In the genomic region with DNA sequence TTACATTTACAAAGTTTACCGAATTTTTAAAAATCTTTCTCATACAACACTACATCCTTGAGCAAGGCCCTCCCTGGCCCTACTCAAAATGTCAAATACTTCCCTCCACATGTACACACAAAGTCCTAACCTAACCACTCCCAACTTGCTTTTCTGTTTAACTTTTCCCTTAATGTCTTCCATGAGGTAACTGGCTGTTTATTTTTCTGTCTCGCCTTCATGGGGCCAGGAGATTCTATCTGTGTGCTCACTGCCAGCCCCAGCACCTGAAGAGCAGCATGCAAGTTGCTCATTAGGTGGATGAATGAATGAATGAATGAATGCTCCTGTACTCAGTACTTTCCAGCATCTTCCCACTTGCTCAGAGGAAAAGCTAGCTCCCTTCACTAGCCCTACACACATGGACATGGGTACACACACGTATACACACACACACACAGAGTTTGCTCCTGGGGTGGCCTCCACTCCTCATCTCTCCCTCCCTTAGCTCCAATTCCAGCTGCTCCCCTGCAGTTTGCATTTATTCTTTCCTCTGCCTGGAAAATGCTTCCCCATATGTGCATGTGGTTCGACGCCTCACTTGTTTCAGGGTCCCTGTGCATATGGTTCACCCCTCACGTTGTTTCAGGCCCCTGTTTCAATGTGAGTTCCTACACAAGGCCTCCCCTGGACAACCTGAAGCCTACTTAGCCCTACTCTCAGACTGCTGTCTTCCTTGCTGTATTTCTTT, we compare ENCODE assay signal across 23 cellular contexts.
DNase-seq lines count a peak whose midpoint lies in the region; ATAC-seq, FAIRE-seq and TF ChIP-seq lines count a peak whose summit lies in the region.
"Had no signal": no experiment of that assay in that cellular context is flagged by ENCODE, and none has a peak within 500 bp of the region (broad histone marks: within the 10 kb centered on the region; RNA-seq: fewer than 3 reads in every experiment).

No MANE protein-coding gene starts in this region.

- H3K23ac ChIP-seq in mesenchymal stem cell (ENCODE audit: low read length in 2 of 2) = no peak overlapping the region

- H3K27me3 Mint-ChIP-seq in progenitor cell of endocrine pancreas = no peaks in the 10 kb centered on the region

- H3K27me3 ChIP-seq in gastroesophageal sphincter = no peaks in the 10 kb centered on the region
- H3K27me3 ChIP-seq in mesenchymal stem cell (ENCODE audit: control insufficient read depth in 1 of 2, insufficient read depth in 1 of 2, low read length in 2 of 2) = no peaks in the 10 kb centered on the region
- no peaks in the 10 kb centered on the region for H3K27me3 ChIP-seq in pancreas
- peaks cover 0 to 12% (median 3%) of the 10 kb centered on the region in 7 donors for H3K27me3 ChIP-seq in heart right ventricle
- no peaks in the 10 kb centered on the region for H3K27me3 ChIP-seq in suprapubic skin
- H3K27me3 ChIP-seq: BLaER1 had no signal

- peaks cover 10% of the 10 kb centered on the region for H3K9me3 Mint-ChIP-seq in progenitor cell of endocrine pancreas (ENCODE audit: low read depth)

- no peak for FAIRE-seq in pancreas (lab: Jason Lieb, UNC)
- FAIRE-seq: GM12891 had no signal

- H3K36me3 Mint-ChIP-seq in progenitor cell of endocrine pancreas (ENCODE audit: insufficient read depth) = peaks cover 6% of the 10 kb centered on the region

- intact Hi-C loops in pancreas (cut with DNase I) (no loop called here), heart right ventricle (cut with DNase I) (no loop called here)

- H4K91ac ChIP-seq in mesenchymal stem cell (ENCODE audit: low read length) = no peak overlapping the region

- peak overlapping the region; percentile 24 for H4K8ac ChIP-seq in mesenchymal stem cell (ENCODE audit: low read length)

- TF ChIP-seq EP300 in gastroesophageal sphincter (IDR thresholded peaks at IDR 0.05) (no peak), suprapubic skin (IDR thresholded peaks at IDR 0.05) (no peak)

- H3K27ac ChIP-seq in gastroesophageal sphincter (peak overlapping the region in 3 of 4 donors; percentile 73 to 83 (median 74)), mesenchymal stem cell (ENCODE audit: low read length, poor library complexity, severe bottlenecking) (no peak overlapping the region), pancreas (no peak overlapping the region), heart right ventricle (no peak overlapping the region), suprapubic skin (no peak overlapping the region)
- H3K27ac ChIP-seq: BLaER1, GM23248, HL-60 had no signal

- H3K4me3 ChIP-seq in gastroesophageal sphincter (no peak overlapping the region), mesenchymal stem cell (ENCODE audit: insufficient read depth in 1 of 2, low read depth in 1 of 2, low read length in 2 of 2) (no peak overlapping the region), pancreas (no peak overlapping the region), heart right ventricle (no peak overlapping the region), suprapubic skin (no peak overlapping the region)
- H3K4me3 ChIP-seq: BLaER1, GM23248, HAP-1 had no signal

- DNase-seq in mesenchymal stem cell (no peak), progenitor cell of endocrine pancreas (ENCODE audit: low spot score, unreplicated experiment) (no peak), cerebellum (ENCODE audit: low spot score) (no peak), pancreas (no peak), heart right ventricle (no peak), suprapubic skin (ENCODE audit: low spot score in 2 of 2) (no peak)
- DNase-seq: Caco-2; CD4-positive, alpha-beta T cell; KG1; NCI-H1092 treated with DMSO at 0.1 percent for 48 hours; NCI-H1436 treated with DMSO at 0.1 percent for 48 hours; NCI-H1930; NCI-H2227 treated with DMSO at 0.1 percent for 48 hours; NCI-H510A; NCI-H774; NK-92 treated with Interleukin-12 subunit alpha and Interleukin-12 subunit beta, amount 100 ng/mL, for 24 hours; SIG-M5 had no signal

- no peak overlapping the region for H2BK5ac ChIP-seq in mesenchymal stem cell (ENCODE audit: low read depth, low read length, poor library complexity, severe bottlenecking)

- H3K4ac ChIP-seq in mesenchymal stem cell (ENCODE audit: low read depth in 1 of 2, low read length in 2 of 2) = no peak overlapping the region

- H3K4me1 Mint-ChIP-seq in progenitor cell of endocrine pancreas (ENCODE audit: low read depth) = peaks cover 23% of the 10 kb centered on the region

- no peak overlapping the region for H2AK5ac ChIP-seq in mesenchymal stem cell (ENCODE audit: low read length, severe bottlenecking)

- H3K9ac ChIP-seq in mesenchymal stem cell (ENCODE audit: low read length) = no peak overlapping the region
- H3K9ac ChIP-seq: BLaER1, GM23248 had no signal

- TF ChIP-seq POLR2A in gastroesophageal sphincter (IDR thresholded peaks at IDR 0.05) = no peak
- no peak for TF ChIP-seq POLR2A in suprapubic skin (IDR thresholded peaks at IDR 0.05)

- no peak overlapping the region for H2BK120ac ChIP-seq in mesenchymal stem cell (ENCODE audit: low read depth, low read length)

- no peaks in the 10 kb centered on the region for H3K9me3 ChIP-seq in gastroesophageal sphincter
- peaks cover 7% of the 10 kb centered on the region for H3K9me3 ChIP-seq in mesenchymal stem cell (ENCODE audit: control insufficient read depth, low read length)
- H3K9me3 ChIP-seq in pancreas = no peaks in the 10 kb centered on the region
- peaks cover 0 to 20% (median 3%) of the 10 kb centered on the region in 11 donors for H3K9me3 ChIP-seq in heart right ventricle
- no peaks in the 10 kb centered on the region for H3K9me3 ChIP-seq in suprapubic skin
- H3K9me3 ChIP-seq: Caco-2, HAP-1 had no signal

- peaks cover 28% of the 10 kb centered on the region for H3K79me1 ChIP-seq in mesenchymal stem cell (replicated peaks; ENCODE audit: low read length, poor library complexity, severe bottlenecking)

- H3K18ac ChIP-seq in mesenchymal stem cell (ENCODE audit: low read depth in 1 of 2, low read length in 2 of 2) = no peak overlapping the region

- no peak for TF ChIP-seq CTCF in gastroesophageal sphincter (IDR thresholded peaks at IDR 0.05)
- TF ChIP-seq CTCF in progenitor cell of endocrine pancreas (IDR thresholded peaks at IDR 0.05; ENCODE audit: unreplicated experiment) = no peak
- TF ChIP-seq CTCF in pancreas (IDR thresholded peaks at IDR 0.05) = no peak
- no peak for TF ChIP-seq CTCF in heart right ventricle (IDR thresholded peaks at IDR 0.05)
- no peak for TF ChIP-seq CTCF in suprapubic skin (IDR thresholded peaks at IDR 0.05)

- ATAC-seq in gastroesophageal sphincter (no peak), pancreas (no peak), heart right ventricle (no peak)

- WGBS in gastroesophageal sphincter (ENCODE audit: low coverage in 1 of 2), 2 donors = 73 to 74% methylated on average over 5 to 6 of the region's 6 CpGs
- WGBS in mesenchymal stem cell = 90% methylated on average over 6 of the region's 6 CpGs
- WGBS in pancreas, 2 donors = 82 to 90% methylated on average over 6 of the region's 6 CpGs
- WGBS in heart right ventricle, 2 donors = 87 to 96% methylated on average over 6 of the region's 6 CpGs
- WGBS in suprapubic skin = 84% methylated on average over 6 of the region's 6 CpGs

- H3K4me3 Mint-ChIP-seq in progenitor cell of endocrine pancreas (ENCODE audit: low read depth) = no peak overlapping the region
- H3K4me3 Mint-ChIP-seq: CD4-positive, alpha-beta T cell had no signal

- peak overlapping the region; percentile 9 for H3K27ac Mint-ChIP-seq in progenitor cell of endocrine pancreas
- H3K27ac Mint-ChIP-seq: CD4-positive, alpha-beta T cell had no signal

- H3K36me3 ChIP-seq in gastroesophageal sphincter (no peaks in the 10 kb centered on the region), mesenchymal stem cell (ENCODE audit: control insufficient read depth in 1 of 2, insufficient read depth in 2 of 2, low read depth in 1 of 2, low read length in 2 of 2) (peaks cover 0 to 10% of the 10 kb centered on the region in 2 experiments), pancreas (no peaks in the 10 kb centered on the region), heart right ventricle (no peaks in the 10 kb centered on the region), suprapubic skin (no peaks in the 10 kb centered on the region)
- H3K36me3 ChIP-seq: BLaER1, HAP-1 had no signal

- no peak overlapping the region for H3K4me2 ChIP-seq in mesenchymal stem cell (ENCODE audit: low read length, poor library complexity, severe bottlenecking)
- H3K4me2 ChIP-seq: BLaER1 had no signal

- no peak overlapping the region for H2BK15ac ChIP-seq in mesenchymal stem cell (ENCODE audit: low read depth, poor library complexity, severe bottlenecking)

- peak overlapping the region in 1 of 2 experiments; percentile 63 for H3K14ac ChIP-seq in mesenchymal stem cell (ENCODE audit: low read length in 2 of 2)

- H2BK12ac ChIP-seq in mesenchymal stem cell (ENCODE audit: low read length in 2 of 2) = no peak overlapping the region

- H3K4me1 ChIP-seq in gastroesophageal sphincter (peaks cover 5 to 77% (median 16%) of the 10 kb centered on the region in 3 donors), mesenchymal stem cell (ENCODE audit: control insufficient read depth, insufficient read depth, low read depth, low read length) (peaks cover 1% of the 10 kb centered on the region), pancreas (no peaks in the 10 kb centered on the region), heart right ventricle (no peaks in the 10 kb centered on the region), suprapubic skin (peaks cover 3% of the 10 kb centered on the region)
- H3K4me1 ChIP-seq: Caco-2, HAP-1 had no signal

- no peak overlapping the region for H2AFZ ChIP-seq in mesenchymal stem cell (ENCODE audit: low read depth, low read length)
- H2AFZ ChIP-seq: GM23248 had no signal

Comparison
In these comparisons a context has a peak if more than half of its experiments do, and no peak if none do; other contexts are left out.
1. H3K27ac ChIP-seq: peak in gastroesophageal sphincter (3 of 4); none in mesenchymal stem cell (single experiment), pancreas (0 of 4), heart right ventricle (0 of 10) and suprapubic skin (single experiment).